ENCODE assay signal across 10 cellular contexts in the genomic region with DNA sequence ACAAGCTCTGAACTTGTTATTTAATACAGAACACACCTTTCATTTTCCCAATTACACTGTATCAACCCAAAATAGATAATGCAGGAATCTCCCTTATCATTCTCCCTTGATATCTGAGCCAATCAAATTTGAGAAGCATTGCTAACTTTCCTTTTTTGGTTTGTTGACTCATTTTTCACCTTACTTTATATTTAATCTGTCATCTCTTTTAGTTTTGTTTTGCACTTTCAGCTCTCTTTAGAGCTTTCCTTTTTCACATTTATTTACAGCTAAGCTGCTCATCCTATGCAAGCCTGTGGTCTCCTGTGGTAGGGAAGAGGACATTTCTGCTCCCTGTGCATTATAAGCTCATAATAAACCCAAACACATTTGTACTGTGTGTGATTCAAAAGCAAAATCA.
A peak's percentile ranks its signal among the peaks of the same experiment; 100 is the strongest.
DNase-seq lines count a peak whose midpoint lies in the region; ATAC-seq and TF ChIP-seq lines count a peak whose summit lies in the region.
"Had no signal": no experiment of that assay in that cellular context is flagged by ENCODE, and none has a peak within 500 bp of the region (broad histone marks: within the 10 kb centered on the region; RNA-seq: fewer than 3 reads in every experiment).

No MANE protein-coding gene starts in this region.

- no peak for DNase-seq in activated naive CD4-positive, alpha-beta T cell treated with anti-CD3 and anti-CD28 coated beads, Interleukin-2, amount 10 ng/mL, durations not matched to agents 7 days and 5 days
- DNase-seq in activated naive CD4-positive, alpha-beta T cell treated with Interleukin-2 at 50 U/mL for 16 hours = no peak
- DNase-seq in SW 1271 (lab: John Stamatoyannopoulos, UW) (no peak), foreskin fibroblast (no peak), NCI-H187 (lab: John Stamatoyannopoulos, UW) (no peak)
- DNase-seq: AML-193, NCI-H2227 treated with DMSO at 0.1 percent for 48 hours had no signal

- H3K9me3 Mint-ChIP-seq in activated naive CD4-positive, alpha-beta T cell treated with anti-CD3 and anti-CD28 coated beads, Interleukin-2, amount 10 ng/mL, durations not matched to agents 7 days and 5 days = no peaks in the 10 kb centered on the region
- H3K9me3 Mint-ChIP-seq in stimulated activated naive CD8-positive, alpha-beta T cell treated with anti-CD3 and anti-CD28 coated beads, Interleukin-15, Interleukin-2, amounts not matched to agents 100 ng/mL and 50 ng/mL, for 24 hours = no peaks in the 10 kb centered on the region

- no peaks in the 10 kb centered on the region for H3K27me3 Mint-ChIP-seq in activated naive CD4-positive, alpha-beta T cell treated with anti-CD3 and anti-CD28 coated beads, Interleukin-2, amount 10 ng/mL, durations not matched to agents 7 days and 5 days
- H3K27me3 Mint-ChIP-seq in stimulated activated naive CD8-positive, alpha-beta T cell treated with anti-CD3 and anti-CD28 coated beads, Interleukin-15, Interleukin-2, amounts not matched to agents 100 ng/mL and 50 ng/mL, for 24 hours = no peaks in the 10 kb centered on the region

- CTCF ChIA-PET in activated naive CD4-positive, alpha-beta T cell treated with anti-CD3 and anti-CD28 coated beads, Interleukin-2, amount 10 ng/mL, durations not matched to agents 7 days and 5 days (lab: Charles Lee) = interaction anchor here (4.3 kb wide), 1 partner anchor 136 kb away, joined by 90 read pairs; no protein-coding TSS in a partner anchor

- no peak overlapping the region for H3K4me3 Mint-ChIP-seq in activated naive CD4-positive, alpha-beta T cell treated with anti-CD3 and anti-CD28 coated beads, Interleukin-2, amount 10 ng/mL, durations not matched to agents 7 days and 5 days
- no peak overlapping the region for H3K4me3 Mint-ChIP-seq in stimulated activated naive CD8-positive, alpha-beta T cell treated with anti-CD3 and anti-CD28 coated beads, Interleukin-15, Interleukin-2, amounts not matched to agents 100 ng/mL and 50 ng/mL, for 24 hours

- H3K4me3 ChIP-seq in foreskin fibroblast (ENCODE audit: low read depth in 1 of 2, low read length in 2 of 2) = no peak overlapping the region

- ATAC-seq in GM21737 (IDR thresholded peaks at IDR 0.05; ENCODE audit: unreplicated experiment) = peak; percentile 69
- peak; percentile 67 for ATAC-seq in HG03354 (IDR thresholded peaks at IDR 0.05; ENCODE audit: poor library complexity, severe bottlenecking, unreplicated experiment)

- peaks cover 1% of the 10 kb centered on the region for H3K36me3 Mint-ChIP-seq in activated naive CD4-positive, alpha-beta T cell treated with anti-CD3 and anti-CD28 coated beads, Interleukin-2, amount 10 ng/mL, durations not matched to agents 7 days and 5 days
- peaks cover 10% of the 10 kb centered on the region for H3K36me3 Mint-ChIP-seq in stimulated activated naive CD8-positive, alpha-beta T cell treated with anti-CD3 and anti-CD28 coated beads, Interleukin-15, Interleukin-2, amounts not matched to agents 100 ng/mL and 50 ng/mL, for 24 hours (ENCODE audit: low read depth)

- H3K27ac Mint-ChIP-seq in activated naive CD4-positive, alpha-beta T cell treated with anti-CD3 and anti-CD28 coated beads, Interleukin-2, amount 10 ng/mL, durations not matched to agents 7 days and 5 days = peak overlapping the region; percentile 50
- peak overlapping the region; percentile 3 for H3K27ac Mint-ChIP-seq in stimulated activated naive CD8-positive, alpha-beta T cell treated with anti-CD3 and anti-CD28 coated beads, Interleukin-15, Interleukin-2, amounts not matched to agents 100 ng/mL and 50 ng/mL, for 24 hours

- no peak for TF ChIP-seq CTCF in foreskin fibroblast (IDR thresholded peaks at IDR 0.05; ENCODE audit: low read depth, low read length)

- peaks cover 15% of the 10 kb centered on the region for H3K4me1 Mint-ChIP-seq in activated naive CD4-positive, alpha-beta T cell treated with anti-CD3 and anti-CD28 coated beads, Interleukin-2, amount 10 ng/mL, durations not matched to agents 7 days and 5 days
- H3K4me1 Mint-ChIP-seq in stimulated activated naive CD8-positive, alpha-beta T cell treated with anti-CD3 and anti-CD28 coated beads, Interleukin-15, Interleukin-2, amounts not matched to agents 100 ng/mL and 50 ng/mL, for 24 hours (ENCODE audit: low read depth) = peaks cover 21% of the 10 kb centered on the region
